ENCODE assay signal across 24 cellular contexts in the genomic region with DNA sequence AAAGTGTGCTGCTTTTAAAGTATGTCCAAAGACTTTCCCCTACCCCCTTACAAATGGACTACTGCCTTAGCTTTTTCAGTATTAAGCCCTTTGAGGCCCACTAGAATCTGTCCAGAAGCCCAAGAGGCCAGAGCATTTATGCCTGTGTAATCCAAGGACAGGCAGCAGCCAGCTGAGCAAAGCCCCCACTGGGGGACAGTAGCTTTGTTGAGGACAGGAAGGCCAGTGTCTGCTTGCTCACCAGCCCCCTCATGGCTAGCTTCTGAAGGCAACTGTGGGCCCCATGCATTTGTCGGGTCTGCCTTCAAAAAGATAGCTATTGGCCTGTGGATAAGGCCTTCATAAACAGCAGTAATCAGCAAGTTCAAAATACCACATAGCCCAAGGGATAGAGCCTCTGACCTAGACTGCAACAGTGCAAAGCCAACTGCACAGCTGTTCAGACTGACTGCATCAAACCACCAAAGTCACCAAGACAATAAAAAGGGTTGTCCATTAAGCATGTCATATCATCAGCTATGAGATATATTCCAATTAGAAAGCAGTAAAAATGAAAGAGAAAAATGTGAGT. TPM values are rescaled to one million over a fixed set of nuclear protein-coding genes. Genes with fewer than 3 reads are reported as not detected.
DNase-seq lines count a peak whose midpoint lies in the region; ATAC-seq and TF ChIP-seq lines count a peak whose summit lies in the region.
"Had no signal": no experiment of that assay in that cellular context is flagged by ENCODE, and none has a peak within 500 bp of the region (broad histone marks: within the 10 kb centered on the region; RNA-seq: fewer than 3 reads in every experiment).

No MANE protein-coding gene starts in this region.

- peaks cover 25% of the 10 kb centered on the region for H3K27me3 Mint-ChIP-seq in MCF 10A (ENCODE audit: insufficient read depth, unreplicated experiment)

- H2BK5ac ChIP-seq in mesendoderm (ENCODE audit: low read length): no peak overlapping the region

- H2AK5ac ChIP-seq in mesendoderm (ENCODE audit: low read length): no peak overlapping the region

- dilution Hi-C loops in mammary epithelial cell (cut with HindIII; ENCODE audit: low sequenced_read_pairs): no loop called here

- 80% methylated on average over 1 of the region's 1 CpG for WGBS in mammary epithelial cell (ENCODE audit: low coverage, missing lambda C conversion rate)
- WGBS in mesendoderm (ENCODE audit: extremely low coverage, insufficient coverage, low lambda C conversion rate): no CpG with 5 or more reads among the region's 1 CpG

- H3K18ac ChIP-seq in mesendoderm (ENCODE audit: low read length): no peak overlapping the region

- no peak for ATAC-seq in GM21786 (IDR thresholded peaks at IDR 0.05; ENCODE audit: unreplicated experiment)
- ATAC-seq: activated CD8-positive, alpha-beta T cell treated with anti-CD3 and anti-CD28 coated beads, Interleukin-2, amount 10 ng/mL, durations not matched to agents 7 days and 5 days; activated naive CD4-positive, alpha-beta T cell treated with anti-CD3 and anti-CD28 coated beads, Interleukin-2, amount 50 U/mL, for 72 hours; stimulated activated naive B cell treated with anti-CD40 and anti-IgM and Interleukin-4, amounts not matched to agents 10 μg/mL and 1 μg/mL and 100 μg/mL, for 72 hours had no signal

- H3K4me2 ChIP-seq in mammary epithelial cell (ENCODE audit: insufficient read depth, low read depth, low read length): no peak overlapping the region
- H3K4me2 ChIP-seq in mesendoderm (ENCODE audit: low read length): no peak overlapping the region

- no peaks in the 10 kb centered on the region for H3K36me3 Mint-ChIP-seq in MCF 10A (ENCODE audit: insufficient read depth, unreplicated experiment)
- H3K36me3 Mint-ChIP-seq: activated naive CD4-positive, alpha-beta T cell treated with anti-CD3 and anti-CD28 coated beads, Interleukin-2, amount 50 U/mL, for 72 hours; stimulated activated naive B cell treated with anti-CD40 and anti-IgM and Interleukin-4, amounts not matched to agents 10 μg/mL and 1 μg/mL and 100 μg/mL, for 72 hours had no signal

- H4K20me1 ChIP-seq in mammary epithelial cell (ENCODE audit: insufficient read depth, low read length): no peaks in the 10 kb centered on the region

- no peak overlapping the region for H2BK120ac ChIP-seq in mesendoderm (ENCODE audit: low read depth, low read length)

- DNase-seq in mammary epithelial cell (no peak), MCF 10A (ENCODE audit: unreplicated experiment) (no peak), foreskin melanocyte (peak; percentile 13), mesendoderm (peak; percentile 45), stromal cell of bone marrow (ENCODE audit: low read depth) (peak; percentile 23), NCI-H510A (lab: John Stamatoyannopoulos, UW) (no peak), NCI-H146 (lab: John Stamatoyannopoulos, UW) (no peak)
- DNase-seq: activated CD4-positive, alpha-beta T cell treated with anti-CD3 and anti-CD28 coated beads for 4 hours; activated CD8-positive, alpha-beta T cell treated with anti-CD3 and anti-CD28 coated beads, Interleukin-2, amount 10 ng/mL, durations not matched to agents 7 days and 5 days; C1 segment of cervical spinal cord; colonic mucosa; DMS153; effector CD4-positive, alpha-beta T cell; NCI-H1417; NCI-H2081; NCI-H2227 treated with DMSO at 0.1 percent for 48 hours; Peyer's patch; SIG-M5; stimulated activated naive B cell treated with anti-CD40 and anti-IgM and Interleukin-4, amounts not matched to agents 10 μg/mL and 1 μg/mL and 100 μg/mL, for 72 hours had no signal

- H3K9me3 ChIP-seq in mammary epithelial cell (replicated peaks; ENCODE audit: insufficient read depth, low read length): no peaks in the 10 kb centered on the region
- H3K9me3 ChIP-seq: colonic mucosa, neutrophil, Peyer's patch had no signal

- no peak overlapping the region for H4K8ac ChIP-seq in mesendoderm (ENCODE audit: low read depth, low read length)

- H3K27ac Mint-ChIP-seq in MCF 10A (ENCODE audit: low read depth, unreplicated experiment): no peak overlapping the region
- H3K27ac Mint-ChIP-seq: activated CD8-positive, alpha-beta T cell treated with anti-CD3 and anti-CD28 coated beads, Interleukin-2, amount 10 ng/mL, durations not matched to agents 7 days and 5 days; activated naive CD4-positive, alpha-beta T cell treated with anti-CD3 and anti-CD28 coated beads, Interleukin-2, amount 50 U/mL, for 72 hours; stimulated activated naive B cell treated with anti-CD40 and anti-IgM and Interleukin-4, amounts not matched to agents 10 μg/mL and 1 μg/mL and 100 μg/mL, for 72 hours had no signal

- intact Hi-C loops in mammary epithelial cell (cut with micrococcal nuclease): no loop called here
- intact Hi-C loops in MCF 10A (cut with micrococcal nuclease): no loop called here

- H3K4me3 Mint-ChIP-seq in MCF 10A (ENCODE audit: unreplicated experiment): no peak overlapping the region
- H3K4me3 Mint-ChIP-seq: activated CD8-positive, alpha-beta T cell treated with anti-CD3 and anti-CD28 coated beads, Interleukin-2, amount 10 ng/mL, durations not matched to agents 7 days and 5 days; stimulated activated naive B cell treated with anti-CD40 and anti-IgM and Interleukin-4, amounts not matched to agents 10 μg/mL and 1 μg/mL and 100 μg/mL, for 72 hours had no signal

- H3K9me3 Mint-ChIP-seq in MCF 10A (ENCODE audit: unreplicated experiment): no peaks in the 10 kb centered on the region
- H3K9me3 Mint-ChIP-seq: activated naive CD4-positive, alpha-beta T cell treated with anti-CD3 and anti-CD28 coated beads, Interleukin-2, amount 50 U/mL, for 72 hours; stimulated activated naive B cell treated with anti-CD40 and anti-IgM and Interleukin-4, amounts not matched to agents 10 μg/mL and 1 μg/mL and 100 μg/mL, for 72 hours had no signal

- in situ Hi-C loops in mammary epithelial cell (cut with MboI; ENCODE audit: low sequenced_read_pairs in 2 of 2): no loop called here

- H3K36me3 ChIP-seq in mammary epithelial cell (ENCODE audit: insufficient read depth, low read length): no peaks in the 10 kb centered on the region
- no peaks in the 10 kb centered on the region for H3K36me3 ChIP-seq in mesendoderm (ENCODE audit: control insufficient read depth, insufficient read depth, low read length)
- H3K36me3 ChIP-seq: colonic mucosa, neutrophil, Peyer's patch had no signal

- H3K56ac ChIP-seq in mesendoderm (ENCODE audit: low read length): no peak overlapping the region

- no peak overlapping the region for H4K5ac ChIP-seq in mesendoderm (ENCODE audit: low read length)

- no peak overlapping the region for H3K4me3 ChIP-seq in mammary epithelial cell (replicated peaks in 1 of 3; ENCODE audit: insufficient read depth in 1 of 3, low read depth in 2 of 3, low read length in 3 of 3)
- no peak overlapping the region for H3K4me3 ChIP-seq in mesendoderm (ENCODE audit: low read length)
- H3K4me3 ChIP-seq: colonic mucosa, Peyer's patch had no signal

- BruUV-seq in mammary epithelial cell (replicated peaks; lab: Mats Ljungman, UMichigan) (no TSS peak), MCF 10A (replicated peaks; lab: Mats Ljungman, UMichigan) (no TSS peak)

- TF ChIP-seq CTCF in mammary epithelial cell (conservative IDR thresholded peaks at IDR 0.05 in 1 of 2, IDR thresholded peaks at IDR 0.05 in 1 of 2; ENCODE audit: extremely low read depth in 1 of 2, insufficient read depth in 1 of 2, low read depth in 1 of 2, low read length in 2 of 2): no peak
- no peak for TF ChIP-seq CTCF in MCF 10A (IDR thresholded peaks at IDR 0.05; ENCODE audit: unreplicated experiment)

- POLR2A ChIA-PET in MCF 10A (lab: Yijun Ruan, JAX): no interaction called here

- H3K27ac ChIP-seq in mammary epithelial cell (ENCODE audit: insufficient read depth, low read depth, low read length) (no peak overlapping the region), mesendoderm (ENCODE audit: low read depth, low read length) (no peak overlapping the region)
- H3K27ac ChIP-seq: 22Rv1, colonic mucosa, epithelial cell of prostate, neutrophil, Peyer's patch had no signal

- H2BK15ac ChIP-seq in mesendoderm (replicated peaks; ENCODE audit: low read depth): no peak overlapping the region

- H3K23ac ChIP-seq in mesendoderm (ENCODE audit: low read length): no peak overlapping the region

- H3K79me1 ChIP-seq in mesendoderm (ENCODE audit: low read length): no peaks in the 10 kb centered on the region

- peak overlapping the region; percentile 10 for H3K9ac ChIP-seq in mammary epithelial cell (ENCODE audit: insufficient read depth, low read length)
- no peak overlapping the region for H3K9ac ChIP-seq in mesendoderm (ENCODE audit: low read length)

- H3K27me3 ChIP-seq in mammary epithelial cell (ENCODE audit: insufficient read depth, low read length): peaks cover 5% of the 10 kb centered on the region
- no peaks in the 10 kb centered on the region for H3K27me3 ChIP-seq in mesendoderm (ENCODE audit: insufficient read depth, low read length, poor library complexity)
- H3K27me3 ChIP-seq: colonic mucosa, Peyer's patch had no signal

- CTCF ChIA-PET in mammary epithelial cell (lab: Charles Lee; ENCODE audit: low non-redundant PET) (no interaction called here), MCF 10A (lab: Yijun Ruan, JAX) (no interaction called here)

- H2AFZ ChIP-seq in mammary epithelial cell (ENCODE audit: low read depth, low read length): no peak overlapping the region

- H3K4ac ChIP-seq in mesendoderm (ENCODE audit: low read depth, low read length): no peak overlapping the region

- H3K79me2 ChIP-seq in mammary epithelial cell (ENCODE audit: insufficient read depth, low read length): no peaks in the 10 kb centered on the region
- H3K79me2 ChIP-seq in mesendoderm (ENCODE audit: control insufficient read depth, insufficient read depth, low read length): no peaks in the 10 kb centered on the region

- H3K4me1 Mint-ChIP-seq in MCF 10A (ENCODE audit: insufficient read depth, unreplicated experiment): no peaks in the 10 kb centered on the region
- H3K4me1 Mint-ChIP-seq: stimulated activated naive B cell treated with anti-CD40 and anti-IgM and Interleukin-4, amounts not matched to agents 10 μg/mL and 1 μg/mL and 100 μg/mL, for 72 hours had no signal

- H3K4me1 ChIP-seq in mammary epithelial cell (ENCODE audit: insufficient read depth, low read length): no peaks in the 10 kb centered on the region
- H3K4me1 ChIP-seq in mesendoderm (ENCODE audit: control insufficient read depth, low read depth, low read length): no peaks in the 10 kb centered on the region
- H3K4me1 ChIP-seq: colonic mucosa, Peyer's patch had no signal

RNA-seq across cellular contexts. Expression of a gene that starts 43.4 kb away (rescaled TPM):
- total RNA-seq in mammary epithelial cell (1 to 10 TPM in 1 of 2 donors, not detected in 1; 1.8 TPM), MCF 10A (2022) (0.42 and 0.44 TPM in 2 replicates)
- not detected for polyA plus RNA-seq in mammary epithelial cell
- not detected for polyA minus RNA-seq in mammary epithelial cell
- 5.7 TPM for polyA plus RNA-seq in mesendoderm (2013, experiment 1 of 2)
- 6.6 TPM for polyA plus RNA-seq in mesendoderm (2013, experiment 2 of 2)

Comparison
In these comparisons a context has a peak if more than half of its experiments do, and no peak if none do; other contexts are left out.
1. DNase-seq: peak in foreskin melanocyte (single experiment), mesendoderm (single experiment) and stromal cell of bone marrow (single experiment); none in mammary epithelial cell (single experiment), MCF 10A (single experiment), NCI-H510A (single experiment) and NCI-H146 (single experiment).